Comparison of ENCODE assay signal across 9 cellular contexts in genomic region chr14:100440207-100440631, GRCh38.
A peak's percentile ranks its signal among the peaks of the same experiment; 100 is the strongest.
DNase-seq lines count a peak whose midpoint lies in the region; ATAC-seq lines count a peak whose summit lies in the region.
"Had no signal": no experiment of that assay in that cellular context is flagged by ENCODE, and none has a peak within 500 bp of the region (broad histone marks: within the 10 kb centered on the region; RNA-seq: fewer than 3 reads in every experiment).

No MANE protein-coding gene starts in this region.

- no peak overlapping the region for H3K4me3 ChIP-seq in Karpas-422 (ENCODE audit: low read length)
- H3K4me3 ChIP-seq in SJCRH30 = no peak overlapping the region
- H3K4me3 ChIP-seq: SJSA1 had no signal

- no peak overlapping the region for H3K27ac ChIP-seq in Karpas-422 (ENCODE audit: low read length)
- no peak overlapping the region for H3K27ac ChIP-seq in SJCRH30
- peak overlapping the region; percentile 78 for H3K27ac ChIP-seq in cingulate gyrus (ENCODE audit: low read depth, low read length)

- H3K9me3 ChIP-seq in Karpas-422 (ENCODE audit: low read length) (no peaks in the 10 kb centered on the region), SJCRH30 (replicated peaks) (no peaks in the 10 kb centered on the region), T-helper 17 cell (ENCODE audit: control insufficient read depth, low read length, poor library complexity, severe bottlenecking) (no peaks in the 10 kb centered on the region)
- H3K9me3 ChIP-seq: SJSA1 had no signal

- H3K9ac ChIP-seq in Karpas-422 (ENCODE audit: low read length) = no peak overlapping the region

- H3K36me3 Mint-ChIP-seq in stimulated activated memory B cell treated with anti-CD40 and anti-IgM and Interleukin-4, amounts not matched to agents 10 μg/mL and 1 μg/mL and 100 μg/mL, for 72 hours = no peaks in the 10 kb centered on the region
- no peaks in the 10 kb centered on the region for H3K36me3 Mint-ChIP-seq in T-helper 17 cell (ENCODE audit: low read depth)

- DNase-seq in DMS 273 treated with DMSO at 0.1 percent for 48 hours (lab: John Stamatoyannopoulos, UW) (peak; percentile 43), Karpas-422 (peak; percentile 72), SJCRH30 (peak; percentile 65 to 73), left lobe of liver (ENCODE audit: low spot score) (peak; percentile 83), T-helper 17 cell (no peak)

- H3K4me1 ChIP-seq in Karpas-422 (ENCODE audit: low read length) = no peaks in the 10 kb centered on the region
- peaks cover 12% of the 10 kb centered on the region for H3K4me1 ChIP-seq in SJCRH30

- no peak overlapping the region for H3K27ac Mint-ChIP-seq in stimulated activated memory B cell treated with anti-CD40 and anti-IgM and Interleukin-4, amounts not matched to agents 10 μg/mL and 1 μg/mL and 100 μg/mL, for 72 hours
- no peak overlapping the region for H3K27ac Mint-ChIP-seq in T-helper 17 cell

- H3K79me2 ChIP-seq in Karpas-422 (ENCODE audit: low read length) = no peaks in the 10 kb centered on the region

- peaks cover 23% of the 10 kb centered on the region for H3K4me1 Mint-ChIP-seq in stimulated activated memory B cell treated with anti-CD40 and anti-IgM and Interleukin-4, amounts not matched to agents 10 μg/mL and 1 μg/mL and 100 μg/mL, for 72 hours
- peaks cover 24% of the 10 kb centered on the region for H3K4me1 Mint-ChIP-seq in T-helper 17 cell

- peaks cover 76% of the 10 kb centered on the region for H4K20me1 ChIP-seq in Karpas-422 (ENCODE audit: insufficient read depth, low read depth, low read length)

- no peaks in the 10 kb centered on the region for H3K27me3 ChIP-seq in Karpas-422 (ENCODE audit: low read length)
- H3K27me3 ChIP-seq in SJCRH30 = no peaks in the 10 kb centered on the region
- H3K27me3 ChIP-seq: SJSA1 had no signal

- no peak overlapping the region for H2AFZ ChIP-seq in Karpas-422 (ENCODE audit: low read length)

- H3K9me2 ChIP-seq in Karpas-422 (replicated peaks; ENCODE audit: insufficient read depth, low read length) = no peaks in the 10 kb centered on the region

- H3K36me3 ChIP-seq in Karpas-422 (ENCODE audit: insufficient read depth, low read length) (no peaks in the 10 kb centered on the region), SJCRH30 (no peaks in the 10 kb centered on the region)
- H3K36me3 ChIP-seq: SJSA1 had no signal

- no peaks in the 10 kb centered on the region for H3K27me3 Mint-ChIP-seq in stimulated activated memory B cell treated with anti-CD40 and anti-IgM and Interleukin-4, amounts not matched to agents 10 μg/mL and 1 μg/mL and 100 μg/mL, for 72 hours
- H3K27me3 Mint-ChIP-seq in T-helper 17 cell = no peaks in the 10 kb centered on the region

- peak; percentile 96 for ATAC-seq in left lobe of liver
- peak; percentile 25 for ATAC-seq in stimulated activated memory B cell treated with anti-CD40 and anti-IgM and Interleukin-4, amounts not matched to agents 10 μg/mL and 1 μg/mL and 100 μg/mL, for 72 hours
- ATAC-seq in T-helper 17 cell = no peak
- ATAC-seq in GM21360 (IDR thresholded peaks at IDR 0.05; ENCODE audit: unreplicated experiment) = no peak

- no peak overlapping the region for H3K4me2 ChIP-seq in Karpas-422 (ENCODE audit: low read depth, low read length, poor library complexity, severe bottlenecking)

- no peak overlapping the region for H3K4me3 Mint-ChIP-seq in stimulated activated memory B cell treated with anti-CD40 and anti-IgM and Interleukin-4, amounts not matched to agents 10 μg/mL and 1 μg/mL and 100 μg/mL, for 72 hours
- H3K4me3 Mint-ChIP-seq in T-helper 17 cell = no peak overlapping the region

- H3K9me3 Mint-ChIP-seq in stimulated activated memory B cell treated with anti-CD40 and anti-IgM and Interleukin-4, amounts not matched to agents 10 μg/mL and 1 μg/mL and 100 μg/mL, for 72 hours = no peaks in the 10 kb centered on the region

Comparison
In these comparisons a context has a peak if more than half of its experiments do, and no peak if none do; other contexts are left out.
1. DNase-seq: peak in DMS 273 treated with DMSO at 0.1 percent for 48 hours (single experiment), Karpas-422 (single experiment), SJCRH30 (2 of 2) and left lobe of liver (single experiment); none in T-helper 17 cell (0 of 3).
2. ATAC-seq: peak in left lobe of liver (single experiment) and stimulated activated memory B cell treated with anti-CD40 and anti-IgM and Interleukin-4, amounts not matched to agents 10 μg/mL and 1 μg/mL and 100 μg/mL, for 72 hours (single experiment); none in T-helper 17 cell (single experiment) and GM21360 (single experiment).